1 cellular context compared by ENCODE assay signal in the genomic region with DNA sequence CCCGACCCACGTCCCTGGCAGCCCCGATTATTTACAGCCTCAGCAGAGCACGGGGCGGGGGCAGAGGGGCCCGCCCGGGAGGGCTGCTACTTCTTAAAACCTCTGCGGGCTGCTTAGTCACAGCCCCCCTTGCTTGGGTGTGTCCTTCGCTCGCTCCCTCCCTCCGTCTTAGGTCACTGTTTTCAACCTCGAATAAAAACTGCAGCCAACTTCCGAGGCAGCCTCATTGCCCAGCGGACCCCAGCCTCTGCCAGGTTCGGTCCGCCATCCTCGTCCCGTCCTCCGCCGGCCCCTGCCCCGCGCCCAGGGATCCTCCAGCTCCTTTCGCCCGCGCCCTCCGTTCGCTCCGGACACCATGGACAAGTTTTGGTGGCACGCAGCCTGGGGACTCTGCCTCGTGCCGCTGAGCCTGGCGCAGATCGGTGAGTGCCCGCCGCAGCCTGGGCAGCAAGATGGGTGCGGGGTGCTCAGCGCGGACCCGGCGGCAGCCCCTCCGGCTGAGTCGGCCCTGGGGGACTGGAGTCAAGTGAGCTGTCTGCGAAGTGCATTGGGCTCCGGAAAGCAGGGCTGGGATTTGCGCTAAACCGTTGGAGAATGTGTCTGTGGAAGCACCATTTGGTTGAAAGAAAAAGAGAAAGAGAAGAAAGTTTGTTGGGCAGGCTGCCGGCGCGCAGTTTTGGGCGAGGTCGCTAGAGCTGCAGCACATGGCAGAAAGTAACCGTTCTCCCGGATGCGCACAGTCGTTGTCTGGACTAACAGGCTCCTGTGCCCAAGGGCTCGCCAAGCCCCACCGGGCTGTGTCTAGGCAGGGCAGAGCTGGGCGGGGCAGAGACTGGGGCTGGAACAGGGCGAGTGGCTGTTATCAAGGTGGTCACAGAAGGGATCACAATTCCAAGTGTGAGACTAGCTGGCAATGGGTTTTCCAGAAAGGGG.
TF ChIP-seq lines count a peak whose summit lies in the region.

A gene (plus strand): TSS at position 223 of the 933 bp plus-strand sequence. CDS start 133 bp downstream, at position 356.

TF ChIP-seq in SK-N-SH treated with all-trans-retinoic acid at 6 μM for 48 hours, 23 proteins besides CTCF, POLR2A, EP300 and RAD21 (continued from another document):
- TF ChIP-seq, protein P1, sequence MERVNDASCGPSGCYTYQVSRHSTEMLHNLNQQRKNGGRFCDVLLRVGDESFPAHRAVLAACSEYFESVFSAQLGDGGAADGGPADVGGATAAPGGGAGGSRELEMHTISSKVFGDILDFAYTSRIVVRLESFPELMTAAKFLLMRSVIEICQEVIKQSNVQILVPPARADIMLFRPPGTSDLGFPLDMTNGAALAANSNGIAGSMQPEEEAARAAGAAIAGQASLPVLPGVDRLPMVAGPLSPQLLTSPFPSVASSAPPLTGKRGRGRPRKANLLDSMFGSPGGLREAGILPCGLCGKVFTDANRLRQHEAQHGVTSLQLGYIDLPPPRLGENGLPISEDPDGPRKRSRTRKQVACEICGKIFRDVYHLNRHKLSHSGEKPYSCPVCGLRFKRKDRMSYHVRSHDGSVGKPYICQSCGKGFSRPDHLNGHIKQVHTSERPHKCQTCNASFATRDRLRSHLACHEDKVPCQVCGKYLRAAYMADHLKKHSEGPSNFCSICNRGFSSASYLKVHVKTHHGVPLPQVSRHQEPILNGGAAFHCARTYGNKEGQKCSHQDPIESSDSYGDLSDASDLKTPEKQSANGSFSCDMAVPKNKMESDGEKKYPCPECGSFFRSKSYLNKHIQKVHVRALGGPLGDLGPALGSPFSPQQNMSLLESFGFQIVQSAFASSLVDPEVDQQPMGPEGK (CRISPR knock-in tag; IDR thresholded peaks at IDR 0.05; ENCODE audit: borderline replicate concordance) = no peak
- TF ChIP-seq ZFP30 (CRISPR knock-in tag; IDR thresholded peaks at IDR 0.05) = no peak
- TF ChIP-seq PPARA (CRISPR knock-in tag; IDR thresholded peaks at IDR 0.05; ENCODE audit: borderline replicate concordance) = no peak
- TF ChIP-seq ZC3H10 (CRISPR knock-in tag; IDR thresholded peaks at IDR 0.05) = no peak
